Comparison of ENCODE assay signal across 1 cellular context in genomic region chr4:64799751-64800150, GRCh38.
TF ChIP-seq lines count a peak whose summit lies in the region.

No MANE protein-coding gene starts in this region.

TF ChIP-seq in GM12878, 131 proteins besides CTCF, POLR2A, EP300 and RAD21 (continued from another document):
- no peak for TF ChIP-seq SKIL (IDR thresholded peaks at IDR 0.05; ENCODE audit: low read depth, poor library complexity, severe bottlenecking)
- no peak for TF ChIP-seq BACH1 (IDR thresholded peaks at IDR 0.05; ENCODE audit: borderline replicate concordance)
- no peak for TF ChIP-seq SRF (IDR thresholded peaks at IDR 0.05; ENCODE audit: low read depth in 2 of 2, low read length in 2 of 2)
- no peak for TF ChIP-seq ZBTB40 (IDR thresholded peaks at IDR 0.05; ENCODE audit: borderline replicate concordance)
- TF ChIP-seq TCF3 (IDR thresholded peaks at IDR 0.05; ENCODE audit: borderline replicate concordance, insufficient read depth, low read depth, low read length): no peak
